ENCODE assay signal across 28 cellular contexts in the genomic region with DNA sequence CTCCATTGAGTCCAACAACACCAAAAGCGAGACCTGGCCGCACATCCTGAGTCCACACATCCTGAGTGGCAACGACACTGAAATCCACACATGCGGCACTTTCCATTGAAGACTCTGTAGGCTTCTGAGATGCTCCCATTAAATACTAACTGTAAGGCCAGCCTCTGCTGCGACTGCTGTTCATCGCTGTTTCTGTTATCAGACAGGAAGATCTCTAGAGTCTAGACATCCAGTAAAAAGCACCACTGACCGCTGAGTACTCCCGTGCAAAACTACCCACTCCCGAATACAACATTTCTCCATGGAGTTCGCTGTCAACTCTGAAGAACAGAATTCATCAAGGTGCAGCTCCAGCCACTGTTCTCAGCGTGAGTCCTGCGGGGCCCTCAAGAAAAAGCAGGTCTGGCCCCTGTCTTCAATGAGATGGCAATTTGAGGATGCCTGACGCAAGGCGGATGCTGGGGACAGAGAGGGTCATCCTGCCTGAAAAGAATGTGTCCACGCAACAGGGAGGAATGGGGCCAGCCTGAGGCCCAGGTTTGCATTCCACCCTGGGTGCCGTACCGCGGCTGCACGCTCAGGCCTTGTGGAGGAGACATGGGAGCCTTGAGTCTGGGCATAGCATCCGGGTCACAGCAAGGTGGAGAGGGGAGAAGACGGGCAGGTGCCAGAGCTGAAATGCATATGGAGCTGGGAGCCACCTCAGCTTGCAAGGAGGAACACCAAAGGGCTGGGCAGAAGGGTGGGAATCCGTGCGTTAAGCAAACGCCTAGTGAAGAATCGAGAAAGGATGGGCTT.
"Had no signal": no experiment of that assay in that cellular context is flagged by ENCODE, and none has a peak within 500 bp of the region (broad histone marks: within the 10 kb centered on the region; RNA-seq: fewer than 3 reads in every experiment).

No MANE protein-coding gene starts in this region.

- H3K27me3 ChIP-seq: adrenal gland, MG63 had no signal

- DNase-seq: activated CD4-positive, alpha-beta memory T cell treated with anti-CD3 and anti-CD28 coated beads for 36 hours; activated CD4-positive, alpha-beta T cell treated with anti-CD3 and anti-CD28 coated beads, Interleukin-2, amount 10 ng/mL, durations not matched to agents 7 days and 5 days; activated CD4-positive, CD25-positive, alpha-beta regulatory T cell; activated CD8-positive, alpha-beta memory T cell treated with anti-CD3 and anti-CD28 coated beads for 24 hours; activated naive CD4-positive, alpha-beta T cell treated with anti-CD3 and anti-CD28 coated beads, Interleukin-2, amount 50 U/mL, for 16 hours; activated naive CD8-positive, alpha-beta T cell treated with anti-CD3 and anti-CD28 coated beads, Interleukin-2, amount 10 ng/mL, durations not matched to agents 7 days and 5 days; anterior cingulate cortex; central memory CD4-positive, alpha-beta T cell; MG63; MV-4-11; NCI-H1092 treated with DMSO at 0.1 percent for 48 hours; NCI-H1436; NCI-H1694 treated with DMSO at 0.1 percent for 48 hours; NCI-H2029 treated with DMSO at 0.1 percent for 48 hours; NCI-H345; NCI-H526 treated with DMSO at 0.1 percent for 48 hours; NCI-H82; NK-92 treated with Interleukin-12 subunit alpha and Interleukin-12 subunit beta, amount 100 ng/mL, for 24 hours; OCI-M1; RPMI8226; T-helper 2 cell; T1000 had no signal

- H3K27me3 Mint-ChIP-seq: activated CD4-positive, alpha-beta memory T cell treated with anti-CD3 and anti-CD28 coated beads for 36 hours; activated CD4-positive, alpha-beta T cell treated with anti-CD3 and anti-CD28 coated beads, Interleukin-2, amount 10 ng/mL, durations not matched to agents 7 days and 5 days; activated naive CD8-positive, alpha-beta T cell treated with anti-CD3 and anti-CD28 coated beads, Interleukin-2, amount 10 ng/mL, durations not matched to agents 7 days and 5 days; activated T-helper 17 cell treated with anti-CD3 and anti-CD28 coated beads, Interleukin-2, amount 50 U/mL, for 72 hours had no signal

- H3K36me3 ChIP-seq: MG63 had no signal

- H3K27ac Mint-ChIP-seq: activated CD4-positive, alpha-beta memory T cell treated with anti-CD3 and anti-CD28 coated beads for 36 hours; activated CD4-positive, alpha-beta T cell treated with anti-CD3 and anti-CD28 coated beads, Interleukin-2, amount 10 ng/mL, durations not matched to agents 7 days and 5 days; activated naive CD8-positive, alpha-beta T cell treated with anti-CD3 and anti-CD28 coated beads, Interleukin-2, amount 10 ng/mL, durations not matched to agents 7 days and 5 days; activated T-helper 17 cell treated with anti-CD3 and anti-CD28 coated beads, Interleukin-2, amount 50 U/mL, for 72 hours had no signal

- H3K36me3 Mint-ChIP-seq: activated CD4-positive, alpha-beta memory T cell treated with anti-CD3 and anti-CD28 coated beads for 36 hours; activated naive CD8-positive, alpha-beta T cell treated with anti-CD3 and anti-CD28 coated beads, Interleukin-2, amount 10 ng/mL, durations not matched to agents 7 days and 5 days had no signal

- H3K27ac ChIP-seq: adrenal gland, KMS-11, VCaP had no signal

- H3K4me1 Mint-ChIP-seq: activated CD4-positive, alpha-beta T cell treated with anti-CD3 and anti-CD28 coated beads, Interleukin-2, amount 10 ng/mL, durations not matched to agents 7 days and 5 days; activated naive CD8-positive, alpha-beta T cell treated with anti-CD3 and anti-CD28 coated beads, Interleukin-2, amount 10 ng/mL, durations not matched to agents 7 days and 5 days had no signal

- ATAC-seq: activated T-helper 17 cell treated with anti-CD3 and anti-CD28 coated beads, Interleukin-2, amount 50 U/mL, for 72 hours; Panc1; Right ventricle myocardium inferior had no signal

- H3K4me3 ChIP-seq: adrenal gland, MG63 had no signal

- H3K4me3 Mint-ChIP-seq: activated CD4-positive, alpha-beta memory T cell treated with anti-CD3 and anti-CD28 coated beads for 36 hours; activated CD4-positive, alpha-beta T cell treated with anti-CD3 and anti-CD28 coated beads, Interleukin-2, amount 10 ng/mL, durations not matched to agents 7 days and 5 days; activated naive CD8-positive, alpha-beta T cell treated with anti-CD3 and anti-CD28 coated beads, Interleukin-2, amount 10 ng/mL, durations not matched to agents 7 days and 5 days; activated T-helper 17 cell treated with anti-CD3 and anti-CD28 coated beads, Interleukin-2, amount 50 U/mL, for 72 hours had no signal

- H3K9me3 Mint-ChIP-seq: activated CD4-positive, alpha-beta memory T cell treated with anti-CD3 and anti-CD28 coated beads for 36 hours; activated CD4-positive, alpha-beta T cell treated with anti-CD3 and anti-CD28 coated beads, Interleukin-2, amount 10 ng/mL, durations not matched to agents 7 days and 5 days; activated naive CD8-positive, alpha-beta T cell treated with anti-CD3 and anti-CD28 coated beads, Interleukin-2, amount 10 ng/mL, durations not matched to agents 7 days and 5 days; activated T-helper 17 cell treated with anti-CD3 and anti-CD28 coated beads, Interleukin-2, amount 50 U/mL, for 72 hours had no signal

- H3K9me3 ChIP-seq: adrenal gland, MG63 had no signal
